ENCODE assay signal across 1 cellular context in the genomic region with DNA sequence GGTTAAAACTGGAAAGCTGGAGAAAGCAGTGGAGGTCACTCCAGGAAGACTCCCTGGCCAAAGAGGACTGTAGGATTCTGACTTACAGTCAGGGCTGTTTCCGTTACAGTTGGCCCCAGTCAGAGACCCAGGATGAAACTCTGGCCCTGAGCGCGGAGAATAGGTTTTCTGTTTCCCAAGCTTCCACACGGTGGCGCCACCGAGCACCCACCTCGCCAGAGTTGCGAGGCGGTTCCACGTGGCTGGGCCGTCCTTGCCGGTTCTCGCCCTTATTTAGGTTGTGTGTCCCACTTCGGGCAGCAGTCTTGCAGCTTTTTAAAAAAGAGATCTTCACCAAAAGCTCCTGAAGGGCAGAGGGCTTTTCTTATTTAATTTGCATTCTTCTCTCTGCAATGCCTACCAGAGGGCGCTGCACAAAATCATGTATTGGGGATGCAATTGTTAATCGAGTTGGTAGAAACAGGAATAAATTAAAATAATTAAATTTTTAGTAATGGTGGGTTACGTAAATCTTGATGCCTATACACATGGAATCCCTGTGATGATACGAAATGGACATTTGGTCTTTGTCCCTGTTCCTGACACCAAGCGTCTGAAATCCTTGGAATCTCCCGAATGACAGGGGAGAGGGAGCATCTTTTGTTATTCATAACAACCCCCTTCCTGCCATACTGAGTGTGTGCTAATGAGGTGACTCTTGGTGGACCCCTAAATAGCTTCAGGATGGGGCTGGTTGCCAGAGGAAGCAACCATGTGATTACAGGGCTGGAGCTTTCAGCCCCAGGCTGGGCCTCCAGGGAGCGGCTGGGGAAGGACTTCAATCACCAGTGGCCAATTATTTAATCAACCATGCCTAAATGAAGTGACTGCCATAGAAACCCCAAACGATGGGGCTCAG.
TF ChIP-seq lines count a peak whose summit lies in the region.

No MANE protein-coding gene starts in this region.

TF ChIP-seq in WTC11, 78 proteins besides CTCF, POLR2A, EP300 and RAD21 (continued from another document):
- TF ChIP-seq, protein P1, sequence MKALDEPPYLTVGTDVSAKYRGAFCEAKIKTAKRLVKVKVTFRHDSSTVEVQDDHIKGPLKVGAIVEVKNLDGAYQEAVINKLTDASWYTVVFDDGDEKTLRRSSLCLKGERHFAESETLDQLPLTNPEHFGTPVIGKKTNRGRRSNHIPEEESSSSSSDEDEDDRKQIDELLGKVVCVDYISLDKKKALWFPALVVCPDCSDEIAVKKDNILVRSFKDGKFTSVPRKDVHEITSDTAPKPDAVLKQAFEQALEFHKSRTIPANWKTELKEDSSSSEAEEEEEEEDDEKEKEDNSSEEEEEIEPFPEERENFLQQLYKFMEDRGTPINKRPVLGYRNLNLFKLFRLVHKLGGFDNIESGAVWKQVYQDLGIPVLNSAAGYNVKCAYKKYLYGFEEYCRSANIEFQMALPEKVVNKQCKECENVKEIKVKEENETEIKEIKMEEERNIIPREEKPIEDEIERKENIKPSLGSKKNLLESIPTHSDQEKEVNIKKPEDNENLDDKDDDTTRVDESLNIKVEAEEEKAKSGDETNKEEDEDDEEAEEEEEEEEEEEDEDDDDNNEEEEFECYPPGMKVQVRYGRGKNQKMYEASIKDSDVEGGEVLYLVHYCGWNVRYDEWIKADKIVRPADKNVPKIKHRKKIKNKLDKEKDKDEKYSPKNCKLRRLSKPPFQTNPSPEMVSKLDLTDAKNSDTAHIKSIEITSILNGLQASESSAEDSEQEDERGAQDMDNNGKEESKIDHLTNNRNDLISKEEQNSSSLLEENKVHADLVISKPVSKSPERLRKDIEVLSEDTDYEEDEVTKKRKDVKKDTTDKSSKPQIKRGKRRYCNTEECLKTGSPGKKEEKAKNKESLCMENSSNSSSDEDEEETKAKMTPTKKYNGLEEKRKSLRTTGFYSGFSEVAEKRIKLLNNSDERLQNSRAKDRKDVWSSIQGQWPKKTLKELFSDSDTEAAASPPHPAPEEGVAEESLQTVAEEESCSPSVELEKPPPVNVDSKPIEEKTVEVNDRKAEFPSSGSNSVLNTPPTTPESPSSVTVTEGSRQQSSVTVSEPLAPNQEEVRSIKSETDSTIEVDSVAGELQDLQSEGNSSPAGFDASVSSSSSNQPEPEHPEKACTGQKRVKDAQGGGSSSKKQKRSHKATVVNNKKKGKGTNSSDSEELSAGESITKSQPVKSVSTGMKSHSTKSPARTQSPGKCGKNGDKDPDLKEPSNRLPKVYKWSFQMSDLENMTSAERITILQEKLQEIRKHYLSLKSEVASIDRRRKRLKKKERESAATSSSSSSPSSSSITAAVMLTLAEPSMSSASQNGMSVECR (CRISPR knock-in tag; IDR thresholded peaks at IDR 0.05; ENCODE audit: borderline replicate concordance) = no peak
